1 cellular context compared by ENCODE assay signal in genomic region chr11:122192634-122193245, GRCh38.
TF ChIP-seq lines count a peak whose summit lies in the region.

No MANE protein-coding gene starts in this region.

TF ChIP-seq in SK-N-SH, 30 proteins besides CTCF, POLR2A, EP300 and RAD21 (continued from another document):
- no peak for TF ChIP-seq ZBTB33 (IDR thresholded peaks at IDR 0.05; ENCODE audit: borderline replicate concordance, low read depth)
- no peak for TF ChIP-seq RFX5 (IDR thresholded peaks at IDR 0.05; ENCODE audit: low read length)
- TF ChIP-seq, protein P1, sequence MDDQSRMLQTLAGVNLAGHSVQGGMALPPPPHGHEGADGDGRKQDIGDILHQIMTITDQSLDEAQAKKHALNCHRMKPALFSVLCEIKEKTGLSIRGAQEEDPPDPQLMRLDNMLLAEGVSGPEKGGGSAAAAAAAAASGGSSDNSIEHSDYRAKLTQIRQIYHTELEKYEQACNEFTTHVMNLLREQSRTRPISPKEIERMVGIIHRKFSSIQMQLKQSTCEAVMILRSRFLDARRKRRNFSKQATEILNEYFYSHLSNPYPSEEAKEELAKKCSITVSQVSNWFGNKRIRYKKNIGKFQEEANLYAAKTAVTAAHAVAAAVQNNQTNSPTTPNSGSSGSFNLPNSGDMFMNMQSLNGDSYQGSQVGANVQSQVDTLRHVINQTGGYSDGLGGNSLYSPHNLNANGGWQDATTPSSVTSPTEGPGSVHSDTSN (IDR thresholded peaks at IDR 0.05) = peak; percentile 47
- peak; percentile 71 for TF ChIP-seq JUND (IDR thresholded peaks at IDR 0.05)
- TF ChIP-seq, protein P2, sequence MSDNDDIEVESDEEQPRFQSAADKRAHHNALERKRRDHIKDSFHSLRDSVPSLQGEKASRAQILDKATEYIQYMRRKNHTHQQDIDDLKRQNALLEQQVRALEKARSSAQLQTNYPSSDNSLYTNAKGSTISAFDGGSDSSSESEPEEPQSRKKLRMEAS (IDR thresholded peaks at IDR 0.05; ENCODE audit: low read depth) = peak; percentile 45; the same call in 1 of the 2 replicates
- TF ChIP-seq FOXJ3 (CRISPR knock-in tag; IDR thresholded peaks at IDR 0.05) = no peak
- no peak for TF ChIP-seq IRF3 (IDR thresholded peaks at IDR 0.05; ENCODE audit: low read depth, low read length)
- TF ChIP-seq EZH2phosphoT487 (IDR thresholded peaks at IDR 0.05; ENCODE audit: borderline replicate concordance, low read depth) = no peak
- TF ChIP-seq, protein P3, sequence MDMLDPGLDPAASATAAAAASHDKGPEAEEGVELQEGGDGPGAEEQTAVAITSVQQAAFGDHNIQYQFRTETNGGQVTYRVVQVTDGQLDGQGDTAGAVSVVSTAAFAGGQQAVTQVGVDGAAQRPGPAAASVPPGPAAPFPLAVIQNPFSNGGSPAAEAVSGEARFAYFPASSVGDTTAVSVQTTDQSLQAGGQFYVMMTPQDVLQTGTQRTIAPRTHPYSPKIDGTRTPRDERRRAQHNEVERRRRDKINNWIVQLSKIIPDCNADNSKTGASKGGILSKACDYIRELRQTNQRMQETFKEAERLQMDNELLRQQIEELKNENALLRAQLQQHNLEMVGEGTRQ (IDR thresholded peaks at IDR 0.05; ENCODE audit: borderline replicate concordance, low read depth, low read length) = no peak
- TF ChIP-seq YY1 (IDR thresholded peaks at IDR 0.05; ENCODE audit: low read depth) = no peak
- no peak for TF ChIP-seq ELF1 (IDR thresholded peaks at IDR 0.05)
- TF ChIP-seq GABPA (IDR thresholded peaks at IDR 0.05; ENCODE audit: low read depth) = no peak
- no peak for TF ChIP-seq GATA2 (CRISPR knock-in tag; IDR thresholded peaks at IDR 0.05)
- TF ChIP-seq RXRA (IDR thresholded peaks at IDR 0.05; ENCODE audit: borderline replicate concordance, low read depth) = 0 out of 2 replicates have a peak, but pooled peaks have one; percentile 6
- TF ChIP-seq RCOR1 (IDR thresholded peaks at IDR 0.05; ENCODE audit: low read length) = no peak
- TF ChIP-seq, protein P4, sequence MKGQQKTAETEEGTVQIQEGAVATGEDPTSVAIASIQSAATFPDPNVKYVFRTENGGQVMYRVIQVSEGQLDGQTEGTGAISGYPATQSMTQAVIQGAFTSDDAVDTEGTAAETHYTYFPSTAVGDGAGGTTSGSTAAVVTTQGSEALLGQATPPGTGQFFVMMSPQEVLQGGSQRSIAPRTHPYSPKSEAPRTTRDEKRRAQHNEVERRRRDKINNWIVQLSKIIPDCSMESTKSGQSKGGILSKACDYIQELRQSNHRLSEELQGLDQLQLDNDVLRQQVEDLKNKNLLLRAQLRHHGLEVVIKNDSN (IDR thresholded peaks at IDR 0.05; ENCODE audit: borderline replicate concordance, low read depth) = no peak
- no peak for TF ChIP-seq MEF2A (IDR thresholded peaks at IDR 0.05; ENCODE audit: borderline replicate concordance, low read depth)
- TF ChIP-seq NRF1 (IDR thresholded peaks at IDR 0.05; ENCODE audit: low read depth, low read length) = no peak
- TF ChIP-seq SMC3 (IDR thresholded peaks at IDR 0.05; ENCODE audit: low read depth, low read length) = no peak
- TF ChIP-seq FOXM1 (IDR thresholded peaks at IDR 0.05; ENCODE audit: low read depth) = no peak
TF ChIP-seq in SK-N-SH: peak in this region for 7.
